ENCODE assay signal across 14 cellular contexts in the genomic region with DNA sequence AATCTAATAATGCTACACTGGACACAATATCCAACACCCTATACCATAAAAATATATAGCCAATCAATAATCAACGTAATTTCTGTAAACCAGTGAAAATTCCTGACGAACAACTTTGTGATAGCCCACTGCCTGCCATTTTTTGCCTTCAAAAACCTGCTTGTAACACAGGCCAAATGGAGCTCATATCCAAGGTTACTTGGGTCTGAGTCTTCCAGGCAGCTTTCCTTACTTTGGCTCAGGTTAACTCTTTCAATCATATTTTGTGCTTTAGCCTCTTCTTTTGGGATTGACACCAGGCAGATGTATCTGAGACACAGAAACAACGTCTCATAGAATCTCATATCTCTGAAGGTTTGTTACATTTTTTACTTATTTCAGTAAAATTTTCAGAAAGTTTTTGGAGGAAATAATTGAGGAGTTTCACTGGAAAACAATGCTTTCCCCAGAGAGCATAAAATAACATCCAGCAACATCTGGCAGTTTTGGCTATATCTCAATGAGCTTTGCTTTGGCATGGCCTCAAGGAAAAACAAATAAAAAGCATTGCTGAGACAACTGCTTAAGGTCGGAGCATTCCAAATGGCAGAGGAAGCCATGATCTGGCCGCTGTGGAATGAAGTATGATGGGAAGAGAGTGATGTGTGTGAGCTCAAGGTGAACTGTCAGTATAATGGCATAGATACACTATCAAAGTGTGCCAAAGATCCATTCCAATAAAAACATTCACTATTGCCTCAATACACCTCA.
A peak's percentile ranks its signal among the peaks of the same experiment; 100 is the strongest.
DNase-seq lines count a peak whose midpoint lies in the region; ATAC-seq and TF ChIP-seq lines count a peak whose summit lies in the region.
"Had no signal": no experiment of that assay in that cellular context is flagged by ENCODE, and none has a peak within 500 bp of the region (broad histone marks: within the 10 kb centered on the region; RNA-seq: fewer than 3 reads in every experiment).

No MANE protein-coding gene starts in this region.

- no peak for ATAC-seq in HG03521 (IDR thresholded peaks at IDR 0.05; ENCODE audit: unreplicated experiment)

- intact Hi-C loops in adrenal gland (cut with DNase I) = no loop called here
- intact Hi-C loops in prostate gland (cut with DNase I) = no loop called here
- intact Hi-C loops in OCI-LY7 (cut with micrococcal nuclease; ENCODE audit: unreplicated experiment) = no loop called here

- TF ChIP-seq POLR2A in adrenal gland (IDR thresholded peaks at IDR 0.05) = no peak
- no peak for TF ChIP-seq POLR2A in prostate gland (IDR thresholded peaks at IDR 0.05)

- no peaks in the 10 kb centered on the region for H3K79me2 ChIP-seq in OCI-LY7 (ENCODE audit: insufficient read depth, low read depth, low read length)

- H3K4me3 ChIP-seq in adrenal gland = no peak overlapping the region
- no peak overlapping the region for H3K4me3 ChIP-seq in prostate gland
- H3K4me3 ChIP-seq in OCI-LY7 (ENCODE audit: low read depth, low read length, poor library complexity, severe bottlenecking) = no peak overlapping the region
- H3K4me3 ChIP-seq: Peyer's patch, stomach had no signal

- CTCF ChIA-PET in OCI-LY7 (lab: Charles Lee; ENCODE audit: unreplicated experiment) = no interaction called here

- H3K4me1 ChIP-seq in adrenal gland (replicated peaks in 1 of 2) (peaks cover 0 to 12% of the 10 kb centered on the region in 2 donors), prostate gland (replicated peaks) (no peaks in the 10 kb centered on the region), OCI-LY7 (ENCODE audit: insufficient read depth, low read length, poor library complexity, severe bottlenecking) (no peaks in the 10 kb centered on the region)
- H3K4me1 ChIP-seq: Caco-2, Peyer's patch had no signal

- no peak for TF ChIP-seq CTCF in adrenal gland (IDR thresholded peaks at IDR 0.05)
- no peak for TF ChIP-seq CTCF in prostate gland (IDR thresholded peaks at IDR 0.05)
- TF ChIP-seq CTCF in OCI-LY7 (conservative IDR thresholded peaks at IDR 0.05; ENCODE audit: low read length) = no peak

- BruUV-seq in OCI-LY7 (replicated peaks; lab: Mats Ljungman, UMichigan) = no TSS peak

- H2AFZ ChIP-seq in OCI-LY7 (ENCODE audit: low read length) = no peak overlapping the region

- H3K27ac ChIP-seq in adrenal gland (peak overlapping the region in 2 of 5 donors; percentile 39 to 45), prostate gland (no peak overlapping the region), OCI-LY7 (ENCODE audit: low read depth, low read length, poor library complexity, severe bottlenecking) (no peak overlapping the region)
- H3K27ac ChIP-seq: Peyer's patch had no signal

- H4K20me1 ChIP-seq in OCI-LY7 (ENCODE audit: insufficient read depth, low read length) = no peaks in the 10 kb centered on the region

- no peaks in the 10 kb centered on the region for H3K27me3 ChIP-seq in adrenal gland
- no peaks in the 10 kb centered on the region for H3K27me3 ChIP-seq in prostate gland (replicated peaks; ENCODE audit: insufficient read depth)
- H3K27me3 ChIP-seq: Peyer's patch, stomach had no signal

- no peaks in the 10 kb centered on the region for H3K9me3 ChIP-seq in adrenal gland (replicated peaks in 1 of 3)
- H3K9me3 ChIP-seq in prostate gland = no peaks in the 10 kb centered on the region
- no peaks in the 10 kb centered on the region for H3K9me3 ChIP-seq in OCI-LY7 (ENCODE audit: low read length)
- H3K9me3 ChIP-seq: Caco-2, Peyer's patch, stomach had no signal

- no peaks in the 10 kb centered on the region for H3K36me3 ChIP-seq in adrenal gland (replicated peaks in 1 of 2)
- no peaks in the 10 kb centered on the region for H3K36me3 ChIP-seq in prostate gland
- H3K36me3 ChIP-seq in OCI-LY7 (ENCODE audit: insufficient read depth, low read length) = no peaks in the 10 kb centered on the region
- H3K36me3 ChIP-seq: Peyer's patch, stomach had no signal

- POLR2A ChIA-PET in OCI-LY7 (lab: Charles Lee) = interaction anchor here (0.6 kb wide), 1 partner anchor 1480 kb away, joined by 3 read pairs; no protein-coding TSS in a partner anchor

- no peak overlapping the region for H3K4me2 ChIP-seq in OCI-LY7 (ENCODE audit: low read length)

- DNase-seq in GM04504 (ENCODE audit: low read depth) (peak; percentile 68), adrenal gland (peak in 5 of 7 donors; percentile 4 to 50 (median 22)), fibroblast of the conjunctiva (ENCODE audit: low read depth) (peak; percentile 53), prostate gland (ENCODE audit: low spot score) (peak; percentile 4), nucleus accumbens (lab: John Stamatoyannopoulos, UW) (no peak), OCI-LY7 (ENCODE audit: low spot score) (no peak), DMS53 treated with DMSO at 0.1 percent for 48 hours (lab: John Stamatoyannopoulos, UW; ENCODE audit: unreplicated experiment) (no peak)
- DNase-seq: Caco-2; erythroblast; islet precursor cell; Peyer's patch; stimulated activated CD4-positive, alpha-beta T cell treated with anti-CD3 and anti-CD28 coated beads, Interleukin-4, amount 100 ng/mL, for 4 hours; stomach had no signal

- H3K9me2 ChIP-seq in OCI-LY7 (ENCODE audit: insufficient read depth, low read length) = no peaks in the 10 kb centered on the region

- 30 to 41% (median 39%) methylated on average over 5 of the region's 5 CpGs for WGBS in adrenal gland, 4 donors
- WGBS in prostate gland = 41% methylated on average over 5 of the region's 5 CpGs

Comparison
In these comparisons a context has a peak if more than half of its experiments do, and no peak if none do; other contexts are left out.
1. DNase-seq: peak in GM04504 (single experiment), adrenal gland (5 of 7), fibroblast of the conjunctiva (single experiment) and prostate gland (single experiment); none in nucleus accumbens (0 of 56), OCI-LY7 (single experiment) and DMS53 treated with DMSO at 0.1 percent for 48 hours (single experiment).